Comparison of ENCODE assay signal across 8 cellular contexts in the genomic region with DNA sequence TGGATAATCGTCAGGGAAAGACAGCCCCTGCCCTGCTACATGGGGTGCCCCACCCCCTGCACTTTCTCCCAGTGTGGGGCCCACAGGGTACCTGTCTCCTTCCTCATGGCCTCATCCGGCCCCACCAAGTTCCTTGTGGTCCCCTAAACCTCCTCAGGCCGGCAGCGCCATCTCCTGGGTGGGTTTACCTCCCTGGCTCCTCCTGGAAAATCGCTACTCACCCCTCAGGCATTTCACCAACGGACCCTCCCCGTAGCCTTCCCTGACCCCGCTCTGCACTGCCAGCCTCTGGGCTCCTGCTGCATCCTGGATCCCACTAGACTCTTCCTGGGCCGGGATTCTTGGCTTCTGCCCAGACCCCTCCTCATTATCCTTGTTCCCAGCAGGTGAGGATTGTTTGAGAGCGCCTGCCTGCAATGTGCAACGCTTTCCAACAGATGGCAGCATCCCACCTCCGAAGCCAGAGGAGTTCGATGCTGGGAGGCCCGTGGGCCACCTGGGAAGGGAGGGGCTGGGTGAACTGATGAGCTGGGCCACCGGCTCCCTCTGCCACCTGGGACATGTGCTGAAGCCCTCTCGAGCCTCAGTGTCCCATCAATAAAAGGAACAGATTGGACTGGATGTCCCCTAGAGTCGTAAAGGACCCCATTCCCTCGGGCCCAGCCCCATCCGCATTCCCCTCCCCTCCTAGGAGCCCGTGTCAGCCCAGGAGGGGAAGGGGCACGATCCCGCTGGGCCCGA. TPM values are rescaled to one million over a fixed set of nuclear protein-coding genes. Genes with fewer than 3 reads are reported as not detected.
DNase-seq lines count a peak whose midpoint lies in the region; ATAC-seq and TF ChIP-seq lines count a peak whose summit lies in the region.

No MANE protein-coding gene starts in this region.

- H3K4me1 ChIP-seq in breast epithelium: peaks cover 4% of the 10 kb centered on the region in 2 donors

- H3K27ac ChIP-seq in VCaP (peak overlapping the region; percentile 10; the same call in 1 of the 2 replicates), breast epithelium (no peak overlapping the region)

- H3K9me3 ChIP-seq in breast epithelium: no peaks in the 10 kb centered on the region

- no peak overlapping the region for H3K4me3 ChIP-seq in breast epithelium

- no peaks in the 10 kb centered on the region for H3K36me3 ChIP-seq in breast epithelium

- no peak for TF ChIP-seq POLR2A in breast epithelium (IDR thresholded peaks at IDR 0.05)

- no peaks in the 10 kb centered on the region for H3K27me3 ChIP-seq in breast epithelium

- TF ChIP-seq CTCF in VCaP (conservative IDR thresholded peaks at IDR 0.05): peak; percentile 94
- TF ChIP-seq CTCF in breast epithelium (IDR thresholded peaks at IDR 0.05): peak; percentile 50 to 83 (median 73)

- intact Hi-C loops in breast epithelium (cut with DNase I; ENCODE audit: low total_unique reads) (no loop called here), left colon (cut with DNase I, micrococcal nuclease) (no loop called here)

- DNase-seq in activated gamma-delta T cell treated with Interleukin-2 at 50 U/mL for 16 hours: peak; percentile 65
- no peak for DNase-seq in activated gamma-delta T cell (lab: John Stamatoyannopoulos, UW)
- DNase-seq in NCI-H2029 (lab: John Stamatoyannopoulos, UW): peak; percentile 73
- no peak for DNase-seq in breast epithelium (ENCODE audit: low spot score in 2 of 2)
- peak in 1 of 2 donors; percentile 61 for DNase-seq in left colon
- DNase-seq in stimulated activated CD8-positive, alpha-beta memory T cell treated with anti-CD3 and anti-CD28 coated beads, Interleukin-12 subunit alpha, Interleukin-12 subunit beta, amount 100 ng/mL, for 1 hour (ENCODE audit: low read depth): peak; percentile 35

- peak; percentile 75 for ATAC-seq in left colon
- ATAC-seq in HG03342 (IDR thresholded peaks at IDR 0.05; ENCODE audit: unreplicated experiment): no peak

RNA-seq across cellular contexts. Expression of a gene that starts 44.2 kb away (rescaled TPM):
- total RNA-seq in breast epithelium (10 to 100 TPM; 25.9 to 36.0 (median 31.4) TPM), left colon (10 to 100 TPM; 79.5 to 91.6 TPM)

Comparison
In these comparisons a context has a peak if more than half of its experiments do, and no peak if none do; other contexts are left out.
1. DNase-seq: peak in activated gamma-delta T cell treated with Interleukin-2 at 50 U/mL for 16 hours (single experiment), NCI-H2029 (single experiment) and stimulated activated CD8-positive, alpha-beta memory T cell treated with anti-CD3 and anti-CD28 coated beads, Interleukin-12 subunit alpha, Interleukin-12 subunit beta, amount 100 ng/mL, for 1 hour (single experiment); none in activated gamma-delta T cell (single experiment) and breast epithelium (0 of 2).